8 cellular contexts compared by ENCODE assay signal in genomic region chr17:61583242-61583641, GRCh38. TPM values are rescaled to one million over a fixed set of nuclear protein-coding genes. Genes with fewer than 3 reads are reported as not detected.
A peak's percentile ranks its signal among the peaks of the same experiment; 100 is the strongest.
DNase-seq lines count a peak whose midpoint lies in the region; ATAC-seq and TF ChIP-seq lines count a peak whose summit lies in the region.

No MANE protein-coding gene starts in this region.

- H3K4me3 Mint-ChIP-seq in activated T-helper 1 cell treated with anti-CD3 and anti-CD28 coated beads, Interleukin-12 subunit alpha, Interleukin-12 subunit beta, Interleukin-2, Interleukin-4 antibody, amounts not matched to agents 30 ng/mL and 10 ng/mL and 1 ng/mL, durations not matched to agents 14 hours and 24 hours and 36 hours: no peak overlapping the region

- no peaks in the 10 kb centered on the region for H3K9me3 Mint-ChIP-seq in activated T-helper 1 cell treated with anti-CD3 and anti-CD28 coated beads, Interleukin-12 subunit alpha, Interleukin-12 subunit beta, Interleukin-2, Interleukin-4 antibody, amounts not matched to agents 30 ng/mL and 10 ng/mL and 1 ng/mL, durations not matched to agents 14 hours and 24 hours and 36 hours

- peaks cover 22% of the 10 kb centered on the region for H3K27me3 Mint-ChIP-seq in activated T-helper 1 cell treated with anti-CD3 and anti-CD28 coated beads, Interleukin-12 subunit alpha, Interleukin-12 subunit beta, Interleukin-2, Interleukin-4 antibody, amounts not matched to agents 30 ng/mL and 10 ng/mL and 1 ng/mL, durations not matched to agents 14 hours and 24 hours and 36 hours (ENCODE audit: insufficient read depth)

- peak; percentile 76 for ATAC-seq in esophagus mucosa

- no peaks in the 10 kb centered on the region for H3K4me1 Mint-ChIP-seq in activated T-helper 1 cell treated with anti-CD3 and anti-CD28 coated beads, Interleukin-12 subunit alpha, Interleukin-12 subunit beta, Interleukin-2, Interleukin-4 antibody, amounts not matched to agents 30 ng/mL and 10 ng/mL and 1 ng/mL, durations not matched to agents 14 hours and 24 hours and 36 hours (ENCODE audit: low read depth)

- no peak overlapping the region for H3K27ac Mint-ChIP-seq in activated T-helper 1 cell treated with anti-CD3 and anti-CD28 coated beads, Interleukin-12 subunit alpha, Interleukin-12 subunit beta, Interleukin-2, Interleukin-4 antibody, amounts not matched to agents 30 ng/mL and 10 ng/mL and 1 ng/mL, durations not matched to agents 14 hours and 24 hours and 36 hours

- no peaks in the 10 kb centered on the region for H3K36me3 Mint-ChIP-seq in activated T-helper 1 cell treated with anti-CD3 and anti-CD28 coated beads, Interleukin-12 subunit alpha, Interleukin-12 subunit beta, Interleukin-2, Interleukin-4 antibody, amounts not matched to agents 30 ng/mL and 10 ng/mL and 1 ng/mL, durations not matched to agents 14 hours and 24 hours and 36 hours (ENCODE audit: low read depth)

- no peak overlapping the region for H3K4me3 ChIP-seq in A673 (ENCODE audit: low read depth, low read length, poor library complexity, severe bottlenecking)

- BruUV-seq in A673 (replicated peaks; lab: Mats Ljungman, UMichigan): no TSS peak

- no peaks in the 10 kb centered on the region for H3K9me3 ChIP-seq in A673 (ENCODE audit: low read depth, low read length, poor library complexity, severe bottlenecking)

- CTCF ChIA-PET in A673 (lab: Charles Lee): interaction anchor here (0.5 to 0.9 kb wide), 2 partner anchors 171 to 482 kb away, joined by 3 to 5 read pairs; no protein-coding TSS in a partner anchor

- no peaks in the 10 kb centered on the region for H3K36me3 ChIP-seq in A673 (ENCODE audit: insufficient read depth, low read length, poor library complexity, severe bottlenecking)

- no peak overlapping the region for H3K27ac ChIP-seq in A673 (ENCODE audit: low read depth, low read length, poor library complexity, severe bottlenecking)

- POLR2A ChIA-PET in A673 (lab: Charles Lee; ENCODE audit: low non-redundant PET): no interaction called here

- intact Hi-C loops in A673 (cut with micrococcal nuclease; ENCODE audit: unreplicated experiment): loop anchor here (5.0 kb wide), 1 partner anchor 171 kb away; no protein-coding TSS in a partner anchor
- intact Hi-C loops in activated T-helper 1 cell treated with anti-CD3 and anti-CD28 coated beads, Interleukin-12 subunit alpha, Interleukin-12 subunit beta, Interleukin-2, Interleukin-4 antibody, amounts not matched to agents 30 ng/mL and 10 ng/mL and 1 ng/mL, durations not matched to agents 14 hours and 24 hours and 36 hours (cut with micrococcal nuclease): loop anchor here (5.0 kb wide), 1 partner anchor 166 kb away; no protein-coding TSS in a partner anchor

- TF ChIP-seq CTCF in A673 (conservative IDR thresholded peaks at IDR 0.05; ENCODE audit: low read depth, low read length): peak; percentile 62

- DNase-seq in A673 (ENCODE audit: low spot score) (peak; percentile 66), GM19238 (ENCODE audit: insufficient read length, low spot score) (peak; percentile 5), NCI-H526 treated with DMSO at 0.1 percent for 48 hours (lab: John Stamatoyannopoulos, UW) (peak; percentile 8), NCI-H187 (lab: John Stamatoyannopoulos, UW) (no peak), NCI-H2029 (lab: John Stamatoyannopoulos, UW) (no peak)
- no peak for DNase-seq in activated CD8-positive, alpha-beta memory T cell treated with anti-CD3 and anti-CD28 coated beads, Interleukin-2, amount 50 U/mL, for 4 hours
- no peak for DNase-seq in activated T-helper 1 cell treated with anti-CD3 and anti-CD28 coated beads, Interleukin-12 subunit alpha, Interleukin-12 subunit beta, Interleukin-2, Interleukin-4 antibody, amounts not matched to agents 30 ng/mL and 10 ng/mL and 1 ng/mL, durations not matched to agents 14 hours and 24 hours and 36 hours (ENCODE audit: low spot score)

- no peaks in the 10 kb centered on the region for H3K4me1 ChIP-seq in A673 (ENCODE audit: insufficient read depth, low read length, poor library complexity, severe bottlenecking)

- no peaks in the 10 kb centered on the region for H3K27me3 ChIP-seq in A673 (replicated peaks; ENCODE audit: insufficient read depth, low read depth, low read length, poor library complexity)

RNA-seq across cellular contexts. Expression of gene NACA2, which starts 7.8 kb away (rescaled TPM):
- total RNA-seq in A673 (2021): 0.42 TPM in 1 of 2 replicates, not detected in the other
- not detected for total RNA-seq in esophagus mucosa
- 0.60 TPM in 1 of 2 replicates, not detected in the other for total RNA-seq in activated T-helper 1 cell treated with anti-CD3 and anti-CD28 coated beads, Interleukin-12 subunit alpha, Interleukin-12 subunit beta, Interleukin-2, Interleukin-4 antibody, amounts not matched to agents 30 ng/mL and 10 ng/mL and 1 ng/mL, durations not matched to agents 14 hours and 24 hours and 36 hours

Comparison
In these comparisons a context has a peak if more than half of its experiments do, and no peak if none do; other contexts are left out.
1. DNase-seq: peak in A673 (single experiment), GM19238 (single experiment) and NCI-H526 treated with DMSO at 0.1 percent for 48 hours (single experiment); none in NCI-H187 (0 of 2), NCI-H2029 (single experiment), activated CD8-positive, alpha-beta memory T cell treated with anti-CD3 and anti-CD28 coated beads, Interleukin-2, amount 50 U/mL, for 4 hours (single experiment) and activated T-helper 1 cell treated with anti-CD3 and anti-CD28 coated beads, Interleukin-12 subunit alpha, Interleukin-12 subunit beta, Interleukin-2, Interleukin-4 antibody, amounts not matched to agents 30 ng/mL and 10 ng/mL and 1 ng/mL, durations not matched to agents 14 hours and 24 hours and 36 hours (single experiment).